ENCODE assay signal across 7 cellular contexts in genomic region chr9:135778421-135778820, GRCh38.
"Had no signal": no experiment of that assay in that cellular context is flagged by ENCODE, and none has a peak within 500 bp of the region (broad histone marks: within the 10 kb centered on the region; RNA-seq: fewer than 3 reads in every experiment).

No MANE protein-coding gene starts in this region.

- H3K4me3 ChIP-seq: GM23248, GM23338, HAP-1 had no signal

- H3K9ac ChIP-seq: GM23248 had no signal

- H3K9me3 ChIP-seq: HAP-1 had no signal

- H3K36me3 ChIP-seq: HAP-1 had no signal

- H3K4me1 ChIP-seq: HAP-1 had no signal

- H2AFZ ChIP-seq: GM23248, GM23338 had no signal

- DNase-seq: GM23248, GOT3, H9, HCEC 1CT, HFFc6 had no signal

- H3K27ac ChIP-seq: GM23248 had no signal

- H3K4me2 ChIP-seq: GM23338 had no signal
